Comparison of ENCODE assay signal across 8 cellular contexts in the genomic region with DNA sequence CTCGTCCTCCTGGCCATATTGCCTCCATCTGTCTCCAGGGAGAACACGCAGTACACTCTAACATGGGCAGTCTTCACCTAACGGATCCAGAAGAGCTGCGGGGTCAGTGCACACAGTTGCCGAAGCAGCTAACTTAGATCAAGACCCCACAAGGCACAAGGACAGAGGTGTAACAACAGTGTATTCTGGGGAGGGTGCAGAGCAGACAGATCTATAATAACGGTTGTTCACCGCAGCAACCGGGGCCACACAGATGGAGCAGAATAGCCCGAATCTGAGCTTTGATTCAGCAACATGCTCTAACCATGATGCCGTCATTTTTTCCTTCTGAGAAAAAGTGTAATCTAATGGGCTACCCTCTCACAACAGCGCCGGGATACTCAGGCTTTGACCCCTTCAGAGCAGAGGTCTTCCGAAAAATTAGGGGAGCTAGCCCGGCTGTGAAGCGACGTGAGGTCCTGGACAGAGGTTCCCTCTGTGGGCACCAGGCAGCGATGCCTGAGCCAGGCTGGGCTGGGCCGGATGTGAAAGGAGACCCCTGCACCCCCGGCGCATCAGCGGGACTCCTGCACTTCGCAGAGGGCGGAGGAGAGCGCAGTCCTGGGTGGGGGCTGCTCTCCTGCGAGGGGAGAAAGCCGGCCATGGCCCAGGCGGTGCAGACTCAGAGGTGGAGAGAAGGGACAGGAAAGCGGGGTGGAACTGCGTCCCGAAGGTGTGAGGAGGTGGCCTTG. TPM values are rescaled to one million over a fixed set of nuclear protein-coding genes. Genes with fewer than 3 reads are reported as not detected.
A peak's percentile ranks its signal among the peaks of the same experiment; 100 is the strongest.
DNase-seq lines count a peak whose midpoint lies in the region; ATAC-seq lines count a peak whose summit lies in the region.

No MANE protein-coding gene starts in this region.

- peak; percentile 19 for DNase-seq in T-helper 22 cell (ENCODE audit: low read depth)
- peak; percentile 17 for DNase-seq in central memory CD4-positive, alpha-beta T cell
- DNase-seq in left colon = peak in 1 of 2 donors; percentile 67
- peak; percentile 15 to 29 for DNase-seq in stimulated activated CD4-positive, alpha-beta T cell treated with anti-CD3 and anti-CD28 coated beads, Interleukin-2, amount 100 ng/mL, for 48 hours
- no peak for DNase-seq in ureter (ENCODE audit: low spot score)

- intact Hi-C loops in left colon (cut with DNase I, micrococcal nuclease) = loop anchor here in 1 of 2 donors (5.0 kb wide), 1 partner anchor 56 kb away; the partner anchor contains the start of gene BCL9

- ATAC-seq in GM18870 (IDR thresholded peaks at IDR 0.05; ENCODE audit: unreplicated experiment) (peak; percentile 15), HG03103 (IDR thresholded peaks at IDR 0.05; ENCODE audit: low read depth, unreplicated experiment) (peak; percentile 6), left colon (peak; percentile 20), GM18861 (IDR thresholded peaks at IDR 0.05; ENCODE audit: unreplicated experiment) (no peak)

RNA-seq across cellular contexts. Expression of gene BCL9, which starts 57.5 kb away (rescaled TPM):
- 10 to 100 TPM; 17.6 to 17.8 TPM for total RNA-seq in left colon
- 30.7 TPM for total RNA-seq in ureter
